ENCODE assay signal across 21 cellular contexts in the genomic region with DNA sequence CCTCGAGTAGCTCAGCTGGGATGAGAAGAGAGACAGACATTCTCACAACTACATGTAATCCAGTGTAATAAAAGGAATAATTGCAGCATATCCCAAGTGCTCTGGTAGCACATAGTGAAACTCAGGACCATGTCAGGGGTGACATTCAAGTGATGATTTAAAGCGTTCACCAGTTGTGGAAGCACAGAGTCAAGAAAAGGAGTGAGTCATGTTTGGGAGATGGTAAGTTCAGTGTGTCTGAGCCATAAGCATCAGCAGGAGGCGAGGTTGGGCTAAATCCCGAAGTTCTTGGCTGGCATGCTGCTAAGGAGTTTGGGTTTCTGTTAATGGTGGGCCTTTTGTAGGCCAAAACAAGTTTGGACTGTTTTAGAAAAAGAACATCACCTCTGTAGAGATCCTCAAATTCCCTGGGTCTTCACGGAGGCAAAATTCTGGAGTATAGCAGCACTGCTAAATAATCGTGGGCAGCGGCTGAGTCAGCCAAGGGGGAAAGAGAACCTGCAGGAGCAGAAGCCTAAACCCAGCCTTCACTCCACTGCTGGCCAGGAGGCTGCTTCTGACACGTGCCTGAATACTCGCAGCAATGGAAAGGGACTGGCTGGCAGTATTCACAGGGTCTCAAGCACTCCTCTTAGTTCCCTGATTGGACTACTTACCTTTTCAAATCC. TPM values are rescaled to one million over a fixed set of nuclear protein-coding genes. Genes with fewer than 3 reads are reported as not detected.
DNase-seq lines count a peak whose midpoint lies in the region; ATAC-seq and TF ChIP-seq lines count a peak whose summit lies in the region.
"Had no signal": no experiment of that assay in that cellular context is flagged by ENCODE, and none has a peak within 500 bp of the region (broad histone marks: within the 10 kb centered on the region; RNA-seq: fewer than 3 reads in every experiment).

No MANE protein-coding gene starts in this region.

- intact Hi-C loops in CD8-positive, alpha-beta T cell (cut with DNase I, micrococcal nuclease) = no loop called here

- H2AFZ ChIP-seq in MM.1S (ENCODE audit: low read length) = no peak overlapping the region

- H4K20me1 ChIP-seq in MM.1S (ENCODE audit: insufficient read depth, low read length) = no peaks in the 10 kb centered on the region

- peaks cover 60% of the 10 kb centered on the region for H3K36me3 Mint-ChIP-seq in CD8-positive, alpha-beta T cell
- peaks cover 40% of the 10 kb centered on the region for H3K36me3 Mint-ChIP-seq in brain

- H3K56ac ChIP-seq in mesendoderm (ENCODE audit: low read length) = no peak overlapping the region

- POLR2A ChIA-PET in CD8-positive, alpha-beta T cell (lab: Charles Lee) = no interaction called here
- POLR2A ChIA-PET in HEK293T (lab: Yijun Ruan, JAX) = no interaction called here

- no peak for DNase-seq in CD8-positive, alpha-beta T cell
- DNase-seq in HEK293T (ENCODE audit: extremely low spot score) = no peak
- DNase-seq in mesendoderm = peak; percentile 48
- DNase-seq in NCI-H1092 (lab: John Stamatoyannopoulos, UW) = no peak
- DNase-seq in activated CD4-positive, alpha-beta T cell treated with anti-CD3 and anti-CD28 coated beads, Interleukin-2, amount 50 U/mL, for 48 hours = no peak
- DNase-seq in MM.1S = no peak
- DNase-seq: activated CD4-positive, alpha-beta T cell treated with anti-CD3 and anti-CD28 coated beads, Interleukin-2, amount 50 U/mL, for 4 hours; activated naive CD8-positive, alpha-beta T cell treated with anti-CD3 and anti-CD28 coated beads, Interleukin-2, amount 50 U/mL, for 24 hours; activated T-cell treated with anti-CD3 and anti-CD28 coated beads, Interleukin-2, amount 50 U/mL, for 72 hours; GOT3; KG1; lower lobe of right lung; NCI-H1105; NCI-H2171 treated with DMSO at 0.1 percent for 48 hours; ovary; stimulated activated CD4-positive, alpha-beta T cell treated with anti-CD3 and anti-CD28 coated beads, Interleukin-4, amount 100 ng/mL, for 24 hours had no signal

- no peak for TF ChIP-seq CTCF in CD8-positive, alpha-beta T cell (IDR thresholded peaks at IDR 0.05)
- TF ChIP-seq CTCF in brain (conservative IDR thresholded peaks at IDR 0.05) (no peak), MM.1S (IDR thresholded peaks at IDR 0.05; ENCODE audit: low read length) (no peak)

- H3K4ac ChIP-seq in mesendoderm (ENCODE audit: low read depth, low read length) = no peak overlapping the region

- H3K4me2 ChIP-seq in mesendoderm (ENCODE audit: low read length) = no peak overlapping the region
- H3K4me2 ChIP-seq in MM.1S (ENCODE audit: low read depth, low read length) = no peak overlapping the region

- H3K9me3 Mint-ChIP-seq in CD8-positive, alpha-beta T cell = no peaks in the 10 kb centered on the region
- no peaks in the 10 kb centered on the region for H3K9me3 Mint-ChIP-seq in brain
- H3K9me3 Mint-ChIP-seq: activated naive CD8-positive, alpha-beta T cell treated with anti-CD3 and anti-CD28 coated beads, Interleukin-2, amount 50 U/mL, for 24 hours; activated T-cell treated with anti-CD3 and anti-CD28 coated beads, Interleukin-2, amount 50 U/mL, for 72 hours had no signal

- peaks cover 34% of the 10 kb centered on the region for H3K36me3 ChIP-seq in CD8-positive, alpha-beta T cell (ENCODE audit: insufficient read depth, low read length)
- H3K36me3 ChIP-seq in mesendoderm (ENCODE audit: control insufficient read depth, insufficient read depth, low read length) (peaks cover 8% of the 10 kb centered on the region), MM.1S (replicated peaks; ENCODE audit: insufficient read depth, low read length) (no peaks in the 10 kb centered on the region; the same call in 1 of the 2 replicates)
- H3K36me3 ChIP-seq: ovary had no signal

- H2AK5ac ChIP-seq in mesendoderm (ENCODE audit: low read length) = no peak overlapping the region

- no peak for ATAC-seq in CD8-positive, alpha-beta T cell
- no peak for ATAC-seq in HG02678 (IDR thresholded peaks at IDR 0.05; ENCODE audit: unreplicated experiment)
- ATAC-seq: activated naive CD8-positive, alpha-beta T cell treated with anti-CD3 and anti-CD28 coated beads, Interleukin-2, amount 50 U/mL, for 24 hours; activated T-cell treated with anti-CD3 and anti-CD28 coated beads, Interleukin-2, amount 50 U/mL, for 72 hours; lower lobe of right lung had no signal

- H3K23ac ChIP-seq in mesendoderm (ENCODE audit: low read length) = no peak overlapping the region

- no peak overlapping the region for H2BK120ac ChIP-seq in mesendoderm (ENCODE audit: low read depth, low read length)

- H3K4me1 Mint-ChIP-seq in CD8-positive, alpha-beta T cell (ENCODE audit: low read depth) = no peaks in the 10 kb centered on the region
- peaks cover 41% of the 10 kb centered on the region for H3K4me1 Mint-ChIP-seq in brain
- H3K4me1 Mint-ChIP-seq: activated naive CD8-positive, alpha-beta T cell treated with anti-CD3 and anti-CD28 coated beads, Interleukin-2, amount 50 U/mL, for 24 hours had no signal

- no peak overlapping the region for H4K8ac ChIP-seq in mesendoderm (ENCODE audit: low read depth, low read length)

- H3K9me2 ChIP-seq in MM.1S (replicated peaks; ENCODE audit: insufficient read depth, low read length) = no peaks in the 10 kb centered on the region

- no peaks in the 10 kb centered on the region for H3K27me3 Mint-ChIP-seq in CD8-positive, alpha-beta T cell (ENCODE audit: low read depth)
- no peaks in the 10 kb centered on the region for H3K27me3 Mint-ChIP-seq in brain
- H3K27me3 Mint-ChIP-seq: activated naive CD8-positive, alpha-beta T cell treated with anti-CD3 and anti-CD28 coated beads, Interleukin-2, amount 50 U/mL, for 24 hours had no signal

- no peak overlapping the region for H4K5ac ChIP-seq in mesendoderm (ENCODE audit: low read length)

- no peak overlapping the region for H2BK15ac ChIP-seq in mesendoderm (replicated peaks; ENCODE audit: low read depth)

- H3K18ac ChIP-seq in mesendoderm (ENCODE audit: low read length) = no peak overlapping the region

- no peaks in the 10 kb centered on the region for H3F3A ChIP-seq in MM.1S (ENCODE audit: insufficient read depth, low read length)

- no peak overlapping the region for H3K27ac ChIP-seq in CD8-positive, alpha-beta T cell (ENCODE audit: low read depth, low read length)
- no peak overlapping the region for H3K27ac ChIP-seq in mesendoderm (ENCODE audit: low read depth, low read length)
- H3K27ac ChIP-seq in MM.1S (ENCODE audit: low read length) = no peak overlapping the region
- H3K27ac ChIP-seq: lower lobe of right lung, ovary, skin epidermis had no signal

- H3K79me1 ChIP-seq in mesendoderm (ENCODE audit: low read length) = no peaks in the 10 kb centered on the region

- no peak overlapping the region for H3K9ac ChIP-seq in mesendoderm (ENCODE audit: low read length)
- no peak overlapping the region for H3K9ac ChIP-seq in MM.1S (ENCODE audit: low read length)

- H3K27ac Mint-ChIP-seq in CD8-positive, alpha-beta T cell = peak overlapping the region; percentile 56
- peak overlapping the region in 4 of 5 experiments; percentile 35 to 59 (median 50) for H3K27ac Mint-ChIP-seq in brain
- H3K27ac Mint-ChIP-seq: activated naive CD8-positive, alpha-beta T cell treated with anti-CD3 and anti-CD28 coated beads, Interleukin-2, amount 50 U/mL, for 24 hours; activated T-cell treated with anti-CD3 and anti-CD28 coated beads, Interleukin-2, amount 50 U/mL, for 72 hours had no signal

- no peak overlapping the region for H2BK5ac ChIP-seq in mesendoderm (ENCODE audit: low read length)

- H3K9me3 ChIP-seq in CD8-positive, alpha-beta T cell (ENCODE audit: low read length) = no peaks in the 10 kb centered on the region
- H3K9me3 ChIP-seq in MM.1S (replicated peaks; ENCODE audit: insufficient read depth, low read length) = no peaks in the 10 kb centered on the region
- H3K9me3 ChIP-seq: lower lobe of right lung, ovary had no signal

- H3K27me3 ChIP-seq in CD8-positive, alpha-beta T cell (ENCODE audit: insufficient read depth, low read length) = no peaks in the 10 kb centered on the region
- H3K27me3 ChIP-seq in mesendoderm (ENCODE audit: insufficient read depth, low read length, poor library complexity) = no peaks in the 10 kb centered on the region
- no peaks in the 10 kb centered on the region for H3K27me3 ChIP-seq in MM.1S (replicated peaks; ENCODE audit: insufficient read depth, low read length)
- H3K27me3 ChIP-seq: ovary had no signal

- no CpG with 5 or more reads among the region's 9 CpGs for WGBS in mesendoderm (ENCODE audit: extremely low coverage, insufficient coverage, low lambda C conversion rate)

- CTCF ChIA-PET in CD8-positive, alpha-beta T cell (lab: Charles Lee) = interaction anchor here (1.8 kb wide), 1 partner anchor 17 kb away, joined by 7 read pairs; no protein-coding TSS in a partner anchor
- CTCF ChIA-PET in HEK293T (lab: Yijun Ruan, JAX) = interaction anchor here (1.4 kb wide), 1 partner anchor 17 kb away, joined by 4 read pairs; no protein-coding TSS in a partner anchor

- no peak overlapping the region for H3K4me3 Mint-ChIP-seq in CD8-positive, alpha-beta T cell
- no peak overlapping the region for H3K4me3 Mint-ChIP-seq in brain
- H3K4me3 Mint-ChIP-seq: activated naive CD8-positive, alpha-beta T cell treated with anti-CD3 and anti-CD28 coated beads, Interleukin-2, amount 50 U/mL, for 24 hours; activated T-cell treated with anti-CD3 and anti-CD28 coated beads, Interleukin-2, amount 50 U/mL, for 72 hours had no signal

- H3K4me3 ChIP-seq in CD8-positive, alpha-beta T cell (ENCODE audit: low read depth, low read length) = no peak overlapping the region
- no peak overlapping the region for H3K4me3 ChIP-seq in mesendoderm (ENCODE audit: low read length)
- H3K4me3 ChIP-seq in MM.1S (ENCODE audit: low read length) = no peak overlapping the region
- H3K4me3 ChIP-seq: lower lobe of right lung, ovary, skin epidermis had no signal

- no peaks in the 10 kb centered on the region for H3K4me1 ChIP-seq in CD8-positive, alpha-beta T cell (ENCODE audit: insufficient read depth, low read length)
- H3K4me1 ChIP-seq in mesendoderm (ENCODE audit: control insufficient read depth, low read depth, low read length) = peaks cover 8% of the 10 kb centered on the region
- no peaks in the 10 kb centered on the region for H3K4me1 ChIP-seq in MM.1S (ENCODE audit: low read length)
- H3K4me1 ChIP-seq: lower lobe of right lung had no signal

- no peaks in the 10 kb centered on the region for H3K79me2 ChIP-seq in mesendoderm (ENCODE audit: control insufficient read depth, insufficient read depth, low read length)
- no peaks in the 10 kb centered on the region for H3K79me2 ChIP-seq in MM.1S (ENCODE audit: low read length)

RNA-seq across cellular contexts. Expression of a gene that starts 7.2 kb away (rescaled TPM):
- total RNA-seq in CD8-positive, alpha-beta T cell = under 1 TPM in 1 of 2 experiments, not detected in 1; 0.24 TPM
- polyA plus RNA-seq in brain (ENCODE audit: insufficient read depth, low read depth, low replicate concordance) = 1.0 TPM
- 0.31 TPM for polyA plus RNA-seq in mesendoderm (2013, experiment 1 of 2)
- 0.25 TPM for polyA plus RNA-seq in mesendoderm (2013, experiment 2 of 2)
- total RNA-seq: glomerular endothelial cell had no signal

RNA-seq across cellular contexts. Expression of a gene that starts 16.5 kb away (rescaled TPM):
- total RNA-seq in CD8-positive, alpha-beta T cell = 10 to 100 TPM; 55.6 to 58.4 TPM
- polyA plus RNA-seq in brain (ENCODE audit: insufficient read depth, low read depth, low replicate concordance) = 103 TPM
- 57.0 TPM for polyA plus RNA-seq in mesendoderm (2013, experiment 1 of 2)
- polyA plus RNA-seq in mesendoderm (2013, experiment 2 of 2) = 53.7 TPM

RNA-seq across cellular contexts. Expression of a gene that starts 16.6 kb away (rescaled TPM):
- 100 to 1,000 TPM; 116 to 126 TPM for total RNA-seq in CD8-positive, alpha-beta T cell
- 173 TPM for polyA plus RNA-seq in brain (ENCODE audit: insufficient read depth, low read depth, low replicate concordance)
- polyA plus RNA-seq in mesendoderm (2013, experiment 1 of 2) = 75.5 TPM
- 77.1 TPM for polyA plus RNA-seq in mesendoderm (2013, experiment 2 of 2)

RNA-seq across cellular contexts. Expression of a gene that starts 40.7 kb away (rescaled TPM):
- total RNA-seq in CD8-positive, alpha-beta T cell = not detected
- 45.5 TPM for polyA plus RNA-seq in brain (ENCODE audit: insufficient read depth, low read depth, low replicate concordance)
- 36.5 TPM for polyA plus RNA-seq in mesendoderm (2013, experiment 1 of 2)
- polyA plus RNA-seq in mesendoderm (2013, experiment 2 of 2) = 35.7 TPM
- total RNA-seq: endothelial cell of umbilical vein had no signal
